Comparison of ENCODE assay signal across 17 cellular contexts in genomic region chr7:140074780-140075179, GRCh38.
"Had no signal": no experiment of that assay in that cellular context is flagged by ENCODE, and none has a peak within 500 bp of the region (broad histone marks: within the 10 kb centered on the region; RNA-seq: fewer than 3 reads in every experiment).

No MANE protein-coding gene starts in this region.

- H3K27ac Mint-ChIP-seq: activated naive CD8-positive, alpha-beta T cell treated with anti-CD3 and anti-CD28 coated beads, Interleukin-2, amount 10 ng/mL, durations not matched to agents 7 days and 5 days; activated T-cell treated with anti-CD3 and anti-CD28 coated beads, Interleukin-2, amount 50 U/mL, for 72 hours; dendritic cell treated with granulocyte-macrophage colony-stimulating factor and Interleukin-4, amounts not matched to agents 40 ng/mL and 50 ng/mL, for 4 days; effector memory CD8-positive, alpha-beta T cell; natural killer cell treated with Interleukin-12 subunit alpha and Interleukin-12 subunit beta and Interleukin-15 and Interleukin-18, amount 100 ng/mL, for 72 hours; progenitor cell of endocrine pancreas had no signal

- H3K36me3 Mint-ChIP-seq: immature natural killer cell; natural killer cell treated with Interleukin-12 subunit alpha and Interleukin-12 subunit beta and Interleukin-15 and Interleukin-18, amount 100 ng/mL, for 72 hours had no signal

- H3K9me3 Mint-ChIP-seq: immature natural killer cell; natural killer cell treated with Interleukin-12 subunit alpha and Interleukin-12 subunit beta and Interleukin-15 and Interleukin-18, amount 100 ng/mL, for 72 hours had no signal

- DNase-seq: activated CD4-positive, alpha-beta T cell treated with anti-CD3 and anti-CD28 coated beads, Interleukin-2, amount 50 U/mL, for 48 hours; activated CD8-positive, alpha-beta memory T cell treated with anti-CD3 and anti-CD28 coated beads, Interleukin-2, amount 50 U/mL, for 4 hours; activated naive CD8-positive, alpha-beta T cell treated with anti-CD3 and anti-CD28 coated beads, Interleukin-2, amount 10 ng/mL, durations not matched to agents 7 days and 5 days; activated T-cell treated with anti-CD3 and anti-CD28 coated beads, Interleukin-2, amount 50 U/mL, for 72 hours; effector memory CD8-positive, alpha-beta T cell; immature natural killer cell; left cardiac atrium; mammary epithelial cell; nucleus accumbens; right cardiac atrium; stimulated activated CD4-positive, alpha-beta T cell treated with anti-CD3 and anti-CD28 coated beads, Interleukin-12 subunit alpha, Interleukin-12 subunit beta, amount 100 ng/mL, for 4 hours; stimulated activated naive CD4-positive, alpha-beta T cell; substantia nigra; T-helper 2 cell had no signal

- H3K4me1 Mint-ChIP-seq: immature natural killer cell had no signal

- H3K4me3 Mint-ChIP-seq: activated naive CD8-positive, alpha-beta T cell treated with anti-CD3 and anti-CD28 coated beads, Interleukin-2, amount 10 ng/mL, durations not matched to agents 7 days and 5 days; activated T-cell treated with anti-CD3 and anti-CD28 coated beads, Interleukin-2, amount 50 U/mL, for 72 hours; dendritic cell treated with granulocyte-macrophage colony-stimulating factor and Interleukin-4, amounts not matched to agents 40 ng/mL and 50 ng/mL, for 4 days; effector memory CD8-positive, alpha-beta T cell; immature natural killer cell; natural killer cell treated with Interleukin-12 subunit alpha and Interleukin-12 subunit beta and Interleukin-15 and Interleukin-18, amount 100 ng/mL, for 72 hours had no signal
